Comparison of ENCODE assay signal across 10 cellular contexts in the genomic region with DNA sequence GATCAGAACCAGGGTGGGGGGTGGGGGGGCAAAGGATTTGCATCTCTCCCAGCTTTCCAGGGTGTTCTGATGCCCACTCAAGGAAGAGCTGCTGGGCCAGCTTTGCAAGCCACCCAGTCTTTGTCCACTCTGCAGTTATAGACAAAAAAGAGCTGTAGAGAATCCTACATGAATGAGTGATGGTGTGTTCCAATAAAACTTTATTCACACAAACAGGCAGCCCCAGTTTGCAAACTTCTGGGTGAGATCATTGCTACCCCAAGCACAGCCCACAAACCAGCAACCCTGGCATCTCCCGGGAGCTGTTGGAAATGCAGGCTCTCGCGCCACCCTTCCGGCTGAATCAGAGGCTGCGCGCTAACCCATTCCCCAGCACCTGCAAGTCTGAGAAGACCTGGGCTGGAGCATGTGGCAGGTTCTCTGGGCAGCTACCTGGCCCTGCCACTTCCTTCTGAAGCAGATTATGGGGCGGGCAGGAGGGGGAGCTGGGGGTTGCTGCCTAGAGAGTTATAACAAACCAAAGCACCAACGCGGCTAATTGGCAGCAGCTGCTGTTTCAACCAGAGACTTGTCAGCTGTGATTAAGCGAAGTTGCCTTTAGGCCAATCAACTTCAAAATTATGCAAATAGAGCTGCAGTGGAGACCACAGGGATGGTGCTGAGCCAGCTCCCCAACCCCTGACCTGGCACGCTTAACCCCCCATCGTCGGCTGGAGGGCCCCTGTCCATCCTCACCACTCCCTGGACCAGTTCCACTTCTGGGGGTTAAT. TPM values are rescaled to one million over a fixed set of nuclear protein-coding genes. Genes with fewer than 3 reads are reported as not detected.
"Had no signal": no experiment of that assay in that cellular context is flagged by ENCODE, and none has a peak within 500 bp of the region (broad histone marks: within the 10 kb centered on the region; RNA-seq: fewer than 3 reads in every experiment).

No MANE protein-coding gene starts in this region.

- H3K36me3 Mint-ChIP-seq: activated naive CD8-positive, alpha-beta T cell treated with anti-CD3 and anti-CD28 coated beads, Interleukin-2, amount 10 ng/mL, durations not matched to agents 7 days and 5 days had no signal

- ATAC-seq: gastrocnemius medialis; stimulated activated naive CD8-positive, alpha-beta T cell treated with anti-CD3 and anti-CD28 coated beads, Interleukin-15, Interleukin-2, amounts not matched to agents 100 U/mL and 50 U/mL, for 24 hours; T-helper 17 cell had no signal

- H3K27me3 ChIP-seq: cardiac muscle cell, upper lobe of left lung had no signal

- H3K27ac Mint-ChIP-seq: activated naive CD8-positive, alpha-beta T cell treated with anti-CD3 and anti-CD28 coated beads, Interleukin-2, amount 10 ng/mL, durations not matched to agents 7 days and 5 days; T-helper 17 cell had no signal

- H3K36me3 ChIP-seq: cardiac muscle cell, gastrocnemius medialis, upper lobe of left lung had no signal

- H3K9me3 Mint-ChIP-seq: activated naive CD8-positive, alpha-beta T cell treated with anti-CD3 and anti-CD28 coated beads, Interleukin-2, amount 10 ng/mL, durations not matched to agents 7 days and 5 days had no signal

- H3K9me3 ChIP-seq: gastrocnemius medialis, upper lobe of left lung had no signal

- H3K27ac ChIP-seq: cardiac muscle cell, gastrocnemius medialis, upper lobe of left lung had no signal

- H3K4me3 ChIP-seq: cardiac muscle cell, gastrocnemius medialis, upper lobe of left lung had no signal

- H3K4me1 ChIP-seq: gastrocnemius medialis, upper lobe of left lung had no signal

- DNase-seq: activated gamma-delta T cell treated with Interleukin-2 at 50 U/mL for 16 hours; activated naive CD8-positive, alpha-beta T cell treated with anti-CD3 and anti-CD28 coated beads, Interleukin-2, amount 10 ng/mL, durations not matched to agents 7 days and 5 days; activated T-cell treated with anti-CD3 and anti-CD28 coated beads, Interleukin-2, amount 50 U/mL, for 48 hours; gastrocnemius medialis; kidney glomerular epithelial cell; stimulated activated CD4-positive, alpha-beta T cell treated with anti-CD3 and anti-CD28 coated beads, Interleukin-2, amount 100 ng/mL, for 48 hours; stimulated activated naive CD8-positive, alpha-beta T cell treated with anti-CD3 and anti-CD28 coated beads, Interleukin-15, Interleukin-2, amounts not matched to agents 100 U/mL and 50 U/mL, for 24 hours; T-helper 17 cell had no signal

- H3K4me3 Mint-ChIP-seq: activated naive CD8-positive, alpha-beta T cell treated with anti-CD3 and anti-CD28 coated beads, Interleukin-2, amount 10 ng/mL, durations not matched to agents 7 days and 5 days; T-helper 17 cell had no signal

RNA-seq across cellular contexts. Expression of a gene that starts 3.8 kb away (rescaled TPM):
- total RNA-seq: activated naive CD8-positive, alpha-beta T cell treated with anti-CD3 and anti-CD28 coated beads, Interleukin-2, amount 10 ng/mL, durations not matched to agents 7 days and 5 days; T-helper 17 cell had no signal
